ENCODE assay signal across 22 cellular contexts in genomic region chr21:43299441-43300277, GRCh38.
A peak's percentile ranks its signal among the peaks of the same experiment; 100 is the strongest.
DNase-seq lines count a peak whose midpoint lies in the region; ATAC-seq and TF ChIP-seq lines count a peak whose summit lies in the region.
"Had no signal": no experiment of that assay in that cellular context is flagged by ENCODE, and none has a peak within 500 bp of the region (broad histone marks: within the 10 kb centered on the region; RNA-seq: fewer than 3 reads in every experiment).

No MANE protein-coding gene starts in this region.

- peaks cover 5% of the 10 kb centered on the region for H3K36me3 Mint-ChIP-seq in glutamatergic neuron (ENCODE audit: unreplicated experiment)
- no peaks in the 10 kb centered on the region for H3K36me3 Mint-ChIP-seq in naive thymus-derived CD4-positive, alpha-beta T cell
- H3K36me3 Mint-ChIP-seq: stimulated activated naive B cell treated with anti-CD40 and anti-IgM and Interleukin-4, amounts not matched to agents 10 μg/mL and 1 μg/mL and 100 μg/mL, for 72 hours had no signal

- no peak for TF ChIP-seq CTCF in glutamatergic neuron (IDR thresholded peaks at IDR 0.05; ENCODE audit: partially characterized antibody, unreplicated experiment)

- intact Hi-C loops in sciatic nerve (cut with DNase I): no loop called here
- intact Hi-C loops in naive thymus-derived CD4-positive, alpha-beta T cell (cut with micrococcal nuclease): no loop called here

- H3K9me3 ChIP-seq in MG63: 0 out of 2 replicates have a peak, but pooled peaks cover 2% of the 10 kb centered on the region
- H3K9me3 ChIP-seq in naive thymus-derived CD4-positive, alpha-beta T cell (ENCODE audit: control insufficient read depth in 2 of 3, low read length in 3 of 3): no peaks in the 10 kb centered on the region
- H3K9me3 ChIP-seq: HAP-1 had no signal

- H3K4me3 ChIP-seq in MG63: no peak overlapping the region
- no peak overlapping the region for H3K4me3 ChIP-seq in naive thymus-derived CD4-positive, alpha-beta T cell (ENCODE audit: low read length)
- H3K4me3 ChIP-seq: HAP-1 had no signal

- no peak overlapping the region for H3K4me3 Mint-ChIP-seq in glutamatergic neuron (ENCODE audit: unreplicated experiment)
- H3K4me3 Mint-ChIP-seq in naive thymus-derived CD4-positive, alpha-beta T cell: no peak overlapping the region
- H3K4me3 Mint-ChIP-seq: activated CD4-positive, alpha-beta T cell treated with anti-CD3 and anti-CD28 coated beads, Interleukin-2, amount 10 ng/mL, durations not matched to agents 24 days and 14 days; nephron had no signal

- POLR2A ChIA-PET in naive thymus-derived CD4-positive, alpha-beta T cell (lab: Charles Lee): no interaction called here

- peaks cover 6% of the 10 kb centered on the region for H3K27me3 Mint-ChIP-seq in glutamatergic neuron (ENCODE audit: unreplicated experiment)
- H3K27me3 Mint-ChIP-seq in naive thymus-derived CD4-positive, alpha-beta T cell: peaks cover 0 to 7% (median 0%) of the 10 kb centered on the region in 5 donors

- DNase-seq in NCI-H69 (lab: John Stamatoyannopoulos, UW): peak; percentile 26
- peak; percentile 8 for DNase-seq in glutamatergic neuron
- peak; percentile 31 for DNase-seq in left kidney (ENCODE audit: low read depth, low spot score)
- DNase-seq in sciatic nerve (ENCODE audit: low spot score): peak; percentile 78
- no peak for DNase-seq in NCI-H128 (lab: John Stamatoyannopoulos, UW; ENCODE audit: unreplicated experiment)
- no peak for DNase-seq in MG63
- no peak for DNase-seq in naive thymus-derived CD4-positive, alpha-beta T cell
- DNase-seq: activated CD4-positive, alpha-beta T cell treated with anti-CD3 and anti-CD28 coated beads, Interleukin-2, amount 10 ng/mL, durations not matched to agents 24 days and 14 days; DND-41; effector memory CD4-positive, alpha-beta T cell; Karpas-422; NCI-H187; NCI-H526 treated with DMSO at 0.1 percent for 48 hours; small intestine; stimulated activated CD4-positive, alpha-beta T cell treated with anti-CD3 and anti-CD28 coated beads, Interleukin-2, amount 100 ng/mL, for 48 hours; stimulated activated naive B cell treated with anti-CD40 and anti-IgM and Interleukin-4, amounts not matched to agents 10 μg/mL and 1 μg/mL and 100 μg/mL, for 72 hours; T-helper 1 cell had no signal

- H3K4me1 ChIP-seq in naive thymus-derived CD4-positive, alpha-beta T cell (ENCODE audit: control insufficient read depth in 2 of 2, insufficient read depth in 2 of 2, low read length in 2 of 2): no peaks in the 10 kb centered on the region
- H3K4me1 ChIP-seq: HAP-1 had no signal

- H3K4me1 Mint-ChIP-seq in glutamatergic neuron (ENCODE audit: low read depth, unreplicated experiment): peaks cover 17% of the 10 kb centered on the region
- no peaks in the 10 kb centered on the region for H3K4me1 Mint-ChIP-seq in naive thymus-derived CD4-positive, alpha-beta T cell
- H3K4me1 Mint-ChIP-seq: activated CD4-positive, alpha-beta T cell treated with anti-CD3 and anti-CD28 coated beads, Interleukin-2, amount 10 ng/mL, durations not matched to agents 24 days and 14 days had no signal

- H3K9me3 Mint-ChIP-seq in glutamatergic neuron (ENCODE audit: unreplicated experiment): peaks cover 10% of the 10 kb centered on the region
- peaks cover 0 to 10% (median 0%) of the 10 kb centered on the region in 11 donors for H3K9me3 Mint-ChIP-seq in naive thymus-derived CD4-positive, alpha-beta T cell
- H3K9me3 Mint-ChIP-seq: activated CD4-positive, alpha-beta T cell treated with anti-CD3 and anti-CD28 coated beads, Interleukin-2, amount 10 ng/mL, durations not matched to agents 24 days and 14 days; activated T-helper 2 cell treated with anti-CD3 and anti-CD28 coated beads, Interferon-gamma antibody, Interleukin-2, Interleukin-4, amounts not matched to agents 10 μg/mL and 5 μg/mL and 100 μg/mL, durations not matched to agents 14 hours and 24 hours and 36 hours; stimulated activated naive B cell treated with anti-CD40 and anti-IgM and Interleukin-4, amounts not matched to agents 10 μg/mL and 1 μg/mL and 100 μg/mL, for 72 hours had no signal

- H3K36me3 ChIP-seq in MG63: no peaks in the 10 kb centered on the region
- H3K36me3 ChIP-seq in naive thymus-derived CD4-positive, alpha-beta T cell (ENCODE audit: control insufficient read depth in 2 of 3, insufficient read depth in 3 of 3, low read length in 3 of 3): no peaks in the 10 kb centered on the region
- H3K36me3 ChIP-seq: HAP-1 had no signal

- H3K27ac Mint-ChIP-seq in glutamatergic neuron (ENCODE audit: unreplicated experiment): no peak overlapping the region
- no peak overlapping the region for H3K27ac Mint-ChIP-seq in naive thymus-derived CD4-positive, alpha-beta T cell
- H3K27ac Mint-ChIP-seq: activated CD4-positive, alpha-beta T cell treated with anti-CD3 and anti-CD28 coated beads, Interleukin-2, amount 10 ng/mL, durations not matched to agents 24 days and 14 days; activated T-helper 2 cell treated with anti-CD3 and anti-CD28 coated beads, Interferon-gamma antibody, Interleukin-2, Interleukin-4, amounts not matched to agents 10 μg/mL and 5 μg/mL and 100 μg/mL, durations not matched to agents 14 hours and 24 hours and 36 hours; progenitor cell of endocrine pancreas; stimulated activated naive B cell treated with anti-CD40 and anti-IgM and Interleukin-4, amounts not matched to agents 10 μg/mL and 1 μg/mL and 100 μg/mL, for 72 hours had no signal

- CTCF ChIA-PET in naive thymus-derived CD4-positive, alpha-beta T cell (lab: Charles Lee): no interaction called here

- peak; percentile 83 for ATAC-seq in sciatic nerve
- ATAC-seq in naive thymus-derived CD4-positive, alpha-beta T cell: no peak
- ATAC-seq: esophagus mucosa; stimulated activated naive B cell treated with anti-CD40 and anti-IgM and Interleukin-4, amounts not matched to agents 10 μg/mL and 1 μg/mL and 100 μg/mL, for 72 hours had no signal

- H3K27me3 ChIP-seq in MG63: no peaks in the 10 kb centered on the region
- H3K27me3 ChIP-seq in naive thymus-derived CD4-positive, alpha-beta T cell (ENCODE audit: control insufficient read depth in 2 of 2, insufficient read depth in 2 of 2, low read length in 2 of 2): no peaks in the 10 kb centered on the region

- no peak overlapping the region for H3K27ac ChIP-seq in naive thymus-derived CD4-positive, alpha-beta T cell (ENCODE audit: low read depth, low read length)

Comparison
In these comparisons a context has a peak if more than half of its experiments do, and no peak if none do; other contexts are left out.
1. DNase-seq: peak in NCI-H69 (single experiment), glutamatergic neuron (single experiment), left kidney (single experiment) and sciatic nerve (single experiment); none in NCI-H128 (single experiment), MG63 (single experiment) and naive thymus-derived CD4-positive, alpha-beta T cell (0 of 9).